Comparison of ENCODE assay signal across 29 cellular contexts in genomic region chr16:24518498-24518897, GRCh38.
"Had no signal": no experiment of that assay in that cellular context is flagged by ENCODE, and none has a peak within 500 bp of the region (broad histone marks: within the 10 kb centered on the region; RNA-seq: fewer than 3 reads in every experiment).

No MANE protein-coding gene starts in this region.

- H3K27ac Mint-ChIP-seq: stimulated activated effector memory CD8-positive, alpha-beta T cell treated with anti-CD3 and anti-CD28 coated beads, Interleukin-12 subunit alpha, Interleukin-12 subunit beta, amount 100 ng/mL, for 72 hours; stimulated activated memory B cell treated with anti-CD40 and anti-IgM and Interleukin-4, amounts not matched to agents 10 μg/mL and 1 μg/mL and 100 μg/mL, for 72 hours; stimulated activated naive B cell treated with anti-CD40 and anti-IgM and Interleukin-4, amounts not matched to agents 10 μg/mL and 1 μg/mL and 100 μg/mL, for 72 hours; stimulated activated naive CD8-positive, alpha-beta T cell treated with anti-CD3 and anti-CD28 coated beads, Interleukin-15, amount 100 ng/mL, for 72 hours; stimulated activated naive CD8-positive, alpha-beta T cell treated with anti-CD3 and anti-CD28 coated beads, Interleukin-15, Interleukin-2, amounts not matched to agents 100 ng/mL and 50 ng/mL, for 24 hours; type B pancreatic cell had no signal

- H3K9me3 ChIP-seq: stomach, suprapubic skin, testis, thoracic aorta, thyroid gland, tibial artery, tibial nerve, transverse colon, upper lobe of left lung, upper lobe of right lung, uterus, vagina had no signal

- H3K4me3 ChIP-seq: stomach, suprapubic skin, testis, thoracic aorta, thyroid gland, tibial artery, tibial nerve, transverse colon, upper lobe of left lung, upper lobe of right lung, uterus, vagina had no signal

- H3K4me1 ChIP-seq: suprapubic skin, upper lobe of right lung, uterus, vagina had no signal

- H3K9me3 Mint-ChIP-seq: stimulated activated effector memory CD8-positive, alpha-beta T cell treated with anti-CD3 and anti-CD28 coated beads, Interleukin-12 subunit alpha, Interleukin-12 subunit beta, amount 100 ng/mL, for 72 hours; stimulated activated memory B cell treated with anti-CD40 and anti-IgM and Interleukin-4, amounts not matched to agents 10 μg/mL and 1 μg/mL and 100 μg/mL, for 72 hours; stimulated activated naive B cell treated with anti-CD40 and anti-IgM and Interleukin-4, amounts not matched to agents 10 μg/mL and 1 μg/mL and 100 μg/mL, for 72 hours; stimulated activated naive CD8-positive, alpha-beta T cell treated with anti-CD3 and anti-CD28 coated beads, Interleukin-15, amount 100 ng/mL, for 72 hours; stimulated activated naive CD8-positive, alpha-beta T cell treated with anti-CD3 and anti-CD28 coated beads, Interleukin-15, Interleukin-2, amounts not matched to agents 100 ng/mL and 50 ng/mL, for 24 hours; type B pancreatic cell had no signal

- H3K27me3 ChIP-seq: stomach, suprapubic skin, testis, thyroid gland, tibial artery, tibial nerve, upper lobe of left lung, upper lobe of right lung, uterus, vagina had no signal

- H3K27me3 Mint-ChIP-seq: stimulated activated memory B cell treated with anti-CD40 and anti-IgM and Interleukin-4, amounts not matched to agents 10 μg/mL and 1 μg/mL and 100 μg/mL, for 72 hours had no signal

- H3K27ac ChIP-seq: stomach, suprapubic skin, testis, thoracic aorta, thyroid gland, tibial artery, tibial nerve, transverse colon, upper lobe of left lung, upper lobe of right lung, uterus, vagina had no signal

- H3K36me3 ChIP-seq: stomach, suprapubic skin, thoracic aorta, thyroid gland, tibial artery, tibial nerve, transverse colon, upper lobe of left lung, upper lobe of right lung, uterus, vagina had no signal

- H3K4me3 Mint-ChIP-seq: stimulated activated effector memory CD8-positive, alpha-beta T cell treated with anti-CD3 and anti-CD28 coated beads, Interleukin-12 subunit alpha, Interleukin-12 subunit beta, amount 100 ng/mL, for 72 hours; stimulated activated memory B cell treated with anti-CD40 and anti-IgM and Interleukin-4, amounts not matched to agents 10 μg/mL and 1 μg/mL and 100 μg/mL, for 72 hours; stimulated activated naive B cell treated with anti-CD40 and anti-IgM and Interleukin-4, amounts not matched to agents 10 μg/mL and 1 μg/mL and 100 μg/mL, for 72 hours; stimulated activated naive CD8-positive, alpha-beta T cell treated with anti-CD3 and anti-CD28 coated beads, Interleukin-15, amount 100 ng/mL, for 72 hours; stimulated activated naive CD8-positive, alpha-beta T cell treated with anti-CD3 and anti-CD28 coated beads, Interleukin-15, Interleukin-2, amounts not matched to agents 100 ng/mL and 50 ng/mL, for 24 hours; type B pancreatic cell had no signal

- DNase-seq: stimulated activated CD4-positive, alpha-beta T cell treated with anti-CD3 and anti-CD28 coated beads, Interleukin-2, amount 100 ng/mL, for 48 hours; stimulated activated CD4-positive, alpha-beta T cell treated with anti-CD3 and anti-CD28 coated beads, Interleukin-4, amount 100 ng/mL, for 1 hour; stimulated activated CD4-positive, alpha-beta T cell treated with anti-CD3 and anti-CD28 coated beads, Interleukin-4, amount 100 ng/mL, for 24 hours; stimulated activated CD4-positive, alpha-beta T cell treated with anti-CD3 and anti-CD28 coated beads, Interleukin-4, amount 100 ng/mL, for 4 hours; stimulated activated CD8-positive, alpha-beta memory T cell treated with anti-CD3 and anti-CD28 coated beads, Interleukin-4, amount 100 ng/mL, for 48 hours; stimulated activated naive B cell treated with anti-CD40 and anti-IgM and Interleukin-4, amounts not matched to agents 10 μg/mL and 1 μg/mL and 100 μg/mL, for 72 hours; stimulated activated naive CD4-positive, alpha-beta T cell; stimulated activated naive CD4-positive, alpha-beta T cell treated with Interleukin-2 at 50 U/mL for 16 hours; stimulated activated naive CD8-positive, alpha-beta T cell treated with anti-CD3 and anti-CD28 coated beads, Interleukin-15, amount 100 ng/mL, for 72 hours; stimulated activated naive CD8-positive, alpha-beta T cell treated with anti-CD3 and anti-CD28 coated beads, Interleukin-15, Interleukin-2, amounts not matched to agents 100 U/mL and 50 U/mL, for 24 hours; stomach; substantia nigra; testis; transverse colon; trophoblast cell; upper lobe of right lung; uterus had no signal

- ATAC-seq: stimulated activated effector memory CD8-positive, alpha-beta T cell treated with anti-CD3 and anti-CD28 coated beads, Interleukin-12 subunit alpha, Interleukin-12 subunit beta, amount 100 ng/mL, for 72 hours; stimulated activated memory B cell treated with anti-CD40 and anti-IgM and Interleukin-4, amounts not matched to agents 10 μg/mL and 1 μg/mL and 100 μg/mL, for 72 hours; stimulated activated naive B cell treated with anti-CD40 and anti-IgM and Interleukin-4, amounts not matched to agents 10 μg/mL and 1 μg/mL and 100 μg/mL, for 72 hours; stimulated activated naive CD8-positive, alpha-beta T cell treated with anti-CD3 and anti-CD28 coated beads, Interleukin-15, amount 100 ng/mL, for 72 hours; stimulated activated naive CD8-positive, alpha-beta T cell treated with anti-CD3 and anti-CD28 coated beads, Interleukin-15, Interleukin-2, amounts not matched to agents 100 U/mL and 50 U/mL, for 24 hours; upper lobe of right lung had no signal

- H3K36me3 Mint-ChIP-seq: stimulated activated effector memory CD8-positive, alpha-beta T cell treated with anti-CD3 and anti-CD28 coated beads, Interleukin-12 subunit alpha, Interleukin-12 subunit beta, amount 100 ng/mL, for 72 hours; stimulated activated memory B cell treated with anti-CD40 and anti-IgM and Interleukin-4, amounts not matched to agents 10 μg/mL and 1 μg/mL and 100 μg/mL, for 72 hours; stimulated activated naive B cell treated with anti-CD40 and anti-IgM and Interleukin-4, amounts not matched to agents 10 μg/mL and 1 μg/mL and 100 μg/mL, for 72 hours; type B pancreatic cell had no signal

- FAIRE-seq: urothelium cell line had no signal
